ENCODE assay signal across 1 cellular context in genomic region chr1:67589519-67590233, GRCh38.
TF ChIP-seq lines count a peak whose summit lies in the region.

No MANE protein-coding gene starts in this region.

TF ChIP-seq in K562, 482 proteins besides CTCF, POLR2A, EP300 and RAD21 (continued from another document):
- TF ChIP-seq CHAMP1 (IDR thresholded peaks at IDR 0.05) (peak; percentile 30; the same call in 1 of the 2 replicates), SMAD4 (CRISPR knock-in tag; conservative IDR thresholded peaks at IDR 0.05) (0 out of 2 replicates have a peak, but pooled peaks have one; percentile 46), ARNT (IDR thresholded peaks at IDR 0.05) (0 out of 4 replicates have a peak, but pooled peaks of 1 of the 2 experiments have one; percentile 49), ZEB2 (IDR thresholded peaks at IDR 0.05) (peak; percentile 65; the same call in 1 of the 2 replicates), L3MBTL2 (IDR thresholded peaks at IDR 0.05) (peak; percentile 86), STAT5A (IDR thresholded peaks at IDR 0.05; ENCODE audit: borderline replicate concordance, low read length) (peak; percentile 39; the same call in 1 of the 2 replicates), CSDE1 (IDR thresholded peaks at IDR 0.05) (no peak), TSC22D4 (tag; IDR thresholded peaks at IDR 0.05) (no peak), FOXK2 (conservative IDR thresholded peaks at IDR 0.05 in 1 of 2, IDR thresholded peaks at IDR 0.05 in 1 of 2; ENCODE audit: low read depth in 2 of 2) (peak; percentile 42 to 50; a peak in 2 of 4 replicates), SMARCE1 (IDR thresholded peaks at IDR 0.05) (peak; percentile 76), CREB1 (IDR thresholded peaks at IDR 0.05) (peak; percentile 69), CREB1 (CRISPR knock-in tag; IDR thresholded peaks at IDR 0.05) (no peak), MTA2 (IDR thresholded peaks at IDR 0.05; ENCODE audit: low read depth) (peak; percentile 61), NR2C2 (CRISPR knock-in tag; IDR thresholded peaks at IDR 0.05) (no peak), NR2C2 (tag; IDR thresholded peaks at IDR 0.05) (0 out of 2 replicates have a peak, but pooled peaks have one; percentile 22), NFIX (CRISPR knock-in tag; IDR thresholded peaks at IDR 0.05; ENCODE audit: low read depth) (no peak), MAZ (CRISPR knock-in tag; conservative IDR thresholded peaks at IDR 0.05 in 1 of 2, IDR thresholded peaks at IDR 0.05 in 1 of 2) (peak in 1 of 2 experiments; percentile 27; a peak in 1 of 4 replicates), HDAC1 (IDR thresholded peaks at IDR 0.05) (peak in 1 of 2 experiments; percentile 50; a peak in 1 of 4 replicates), CBFA2T2 (conservative IDR thresholded peaks at IDR 0.05) (peak; percentile 72), CREM (IDR thresholded peaks at IDR 0.05; ENCODE audit: low read depth) (peak; percentile 72), TCF3 (CRISPR knock-in tag; IDR thresholded peaks at IDR 0.05) (peak; percentile 84), ATF1 (CRISPR knock-in tag; IDR thresholded peaks at IDR 0.05) (no peak), ATF1 (tag; IDR thresholded peaks at IDR 0.05) (peak; percentile 65), ZNF592 (IDR thresholded peaks at IDR 0.05) (peak; percentile 40; the same call in 1 of the 2 replicates), CCNT2 (IDR thresholded peaks at IDR 0.05; ENCODE audit: borderline replicate concordance, extremely low read depth, insufficient read length, low read depth, low read length) (peak; percentile 38), TEAD4 (IDR thresholded peaks at IDR 0.05; ENCODE audit: low read length) (peak; percentile 72), TEAD4 (CRISPR knock-in tag; IDR thresholded peaks at IDR 0.05; ENCODE audit: borderline replicate concordance) (no peak), FOSL1 (tag; conservative IDR thresholded peaks at IDR 0.05) (peak; percentile 31; the same call in 1 of the 2 replicates), HDAC2 (IDR thresholded peaks at IDR 0.05) (peak; percentile 74; the same call in 1 of the 2 replicates), NFIC (IDR thresholded peaks at IDR 0.05) (peak; percentile 40), NBN (IDR thresholded peaks at IDR 0.05; ENCODE audit: low read depth) (peak; percentile 48; the same call in 1 of the 2 replicates), SOX6 (IDR thresholded peaks at IDR 0.05) (peak; percentile 65), CBFA2T3 (IDR thresholded peaks at IDR 0.05) (peak; percentile 89), KDM1A (IDR thresholded peaks at IDR 0.05) (peak; percentile 75 to 77), DPF2 (IDR thresholded peaks at IDR 0.05) (peak; percentile 78), CBX3 (IDR thresholded peaks at IDR 0.05; ENCODE audit: borderline replicate concordance in 1 of 2, low read length in 2 of 2) (peak in 1 of 2 experiments; percentile 55; a peak in 1 of 3 replicates), MIER1 (IDR thresholded peaks at IDR 0.05; ENCODE audit: low read depth) (no peak), CBX5 (IDR thresholded peaks at IDR 0.05; ENCODE audit: borderline replicate concordance, low read depth) (no peak), JUND (IDR thresholded peaks at IDR 0.05; ENCODE audit: borderline replicate concordance, low read depth, low read length) (peak; percentile 11; the same call in 1 of the 2 replicates), JUND (tag; IDR thresholded peaks at IDR 0.05; ENCODE audit: borderline replicate concordance, low read depth, low read length) (peak; percentile 32; the same call in 1 of the 3 replicates), SMARCA4 (IDR thresholded peaks at IDR 0.05) (peak; percentile 81), GATA2 (CRISPR knock-in tag; IDR thresholded peaks at IDR 0.05) (peak; percentile 73; the same call in 1 of the 2 replicates), ZNF766 (CRISPR knock-in tag; conservative IDR thresholded peaks at IDR 0.05) (peak; percentile 95), SMARCC2 (IDR thresholded peaks at IDR 0.05; ENCODE audit: low read depth) (no peak), TRIM24 (IDR thresholded peaks at IDR 0.05) (peak; percentile 39 to 74; a peak in 2 of 4 replicates), ETV1 (tag; conservative IDR thresholded peaks at IDR 0.05; ENCODE audit: low read depth) (no peak), PKNOX1 (IDR thresholded peaks at IDR 0.05) (no peak)
